In the genomic region with DNA sequence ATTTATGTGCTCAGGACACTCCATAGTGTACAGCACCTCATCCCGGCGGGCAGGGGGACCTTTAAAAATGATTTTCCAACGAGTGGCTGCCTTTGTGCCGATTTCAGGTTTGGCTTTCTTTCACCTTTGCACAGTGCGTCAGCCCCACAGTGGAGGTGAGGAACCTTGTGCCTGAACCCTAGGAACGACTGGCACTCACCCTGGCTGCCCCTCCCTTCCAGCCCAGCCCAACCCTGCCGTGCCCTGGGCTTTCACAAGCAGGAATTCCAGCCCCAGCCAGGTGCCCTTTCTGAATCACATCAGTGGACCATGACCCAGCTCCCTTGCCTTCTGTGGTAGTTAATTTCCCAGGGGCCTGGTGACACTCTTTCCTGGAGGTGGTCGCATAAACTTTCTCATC, we compare ENCODE assay signal across 9 cellular contexts. TPM values are rescaled to one million over a fixed set of nuclear protein-coding genes. Genes with fewer than 3 reads are reported as not detected.
DNase-seq lines count a peak whose midpoint lies in the region; ATAC-seq and TF ChIP-seq lines count a peak whose summit lies in the region.
"Had no signal": no experiment of that assay in that cellular context is flagged by ENCODE, and none has a peak within 500 bp of the region (broad histone marks: within the 10 kb centered on the region; RNA-seq: fewer than 3 reads in every experiment).

No MANE protein-coding gene starts in this region.

- no peaks in the 10 kb centered on the region for H3F3A ChIP-seq in SK-N-SH (replicated peaks; ENCODE audit: insufficient read depth)

- no peak overlapping the region for H3K9ac ChIP-seq in SK-N-SH

- POLR2A ChIA-PET in SK-N-SH (lab: Yijun Ruan, JAX) = no interaction called here

- H4K20me1 ChIP-seq in SK-N-SH (ENCODE audit: insufficient read depth) = no peaks in the 10 kb centered on the region

- H2AFZ ChIP-seq in SK-N-SH (ENCODE audit: low read depth) = no peak overlapping the region

- peaks cover 4% of the 10 kb centered on the region; the same call in 1 of the 2 replicates for H3K27me3 ChIP-seq in SK-N-SH (ENCODE audit: insufficient read depth)

- H3K9me2 ChIP-seq in SK-N-SH = no peaks in the 10 kb centered on the region

- H3K79me2 ChIP-seq in SK-N-SH (ENCODE audit: insufficient read depth) = peaks cover 4% of the 10 kb centered on the region; the same call in 1 of the 2 replicates

- peaks cover 0 to 19% of the 10 kb centered on the region in 2 experiments; a peak in 1 of 4 replicates for H3K4me1 ChIP-seq in SK-N-SH (ENCODE audit: control insufficient read depth in 1 of 2, insufficient read depth in 2 of 2, low read depth in 1 of 2, low read length in 1 of 2)

- peaks cover 8% of the 10 kb centered on the region for H3K36me3 Mint-ChIP-seq in activated naive CD8-positive, alpha-beta T cell treated with anti-CD3 and anti-CD28 coated beads for 36 hours
- peaks cover 11% of the 10 kb centered on the region for H3K36me3 Mint-ChIP-seq in stimulated activated effector memory CD8-positive, alpha-beta T cell treated with anti-CD3 and anti-CD28 coated beads, Interleukin-12 subunit alpha, Interleukin-12 subunit beta, amount 100 ng/mL, for 72 hours

- H3K9me3 Mint-ChIP-seq in activated naive CD8-positive, alpha-beta T cell treated with anti-CD3 and anti-CD28 coated beads for 36 hours = no peaks in the 10 kb centered on the region
- no peaks in the 10 kb centered on the region for H3K9me3 Mint-ChIP-seq in stimulated activated effector memory CD8-positive, alpha-beta T cell treated with anti-CD3 and anti-CD28 coated beads, Interleukin-12 subunit alpha, Interleukin-12 subunit beta, amount 100 ng/mL, for 72 hours

- peak overlapping the region; percentile 73 for H3K4me2 ChIP-seq in SK-N-SH

- DNase-seq in SK-N-SH = no peak
- DNase-seq in activated naive CD8-positive, alpha-beta T cell treated with anti-CD3 and anti-CD28 coated beads for 36 hours = no peak
- DNase-seq in left colon = peak; percentile 66 to 74
- DNase-seq in stimulated activated effector memory CD8-positive, alpha-beta T cell treated with anti-CD3 and anti-CD28 coated beads, Interleukin-12 subunit alpha, Interleukin-12 subunit beta, amount 100 ng/mL, for 72 hours (ENCODE audit: low spot score in 2 of 2) = no peak
- no peak for DNase-seq in GM20000 (ENCODE audit: low spot score)
- no peak for DNase-seq in DMS79 (lab: John Stamatoyannopoulos, UW)
- DNase-seq in NCI-H2196 treated with DMSO at 0.1 percent for 48 hours (lab: John Stamatoyannopoulos, UW; ENCODE audit: unreplicated experiment) = no peak
- DNase-seq: activated effector memory CD4-positive, alpha-beta T cell treated with Interleukin-2 at 50 U/mL for 16 hours had no signal

- WGBS in SK-N-SH (ENCODE audit: low lambda C conversion rate) = 49% methylated on average over 8 of the region's 8 CpGs

- H3K4me1 Mint-ChIP-seq in activated naive CD8-positive, alpha-beta T cell treated with anti-CD3 and anti-CD28 coated beads for 36 hours = peaks cover 28% of the 10 kb centered on the region
- peaks cover 42% of the 10 kb centered on the region for H3K4me1 Mint-ChIP-seq in stimulated activated effector memory CD8-positive, alpha-beta T cell treated with anti-CD3 and anti-CD28 coated beads, Interleukin-12 subunit alpha, Interleukin-12 subunit beta, amount 100 ng/mL, for 72 hours

- TF ChIP-seq EP300 in SK-N-SH (IDR thresholded peaks at IDR 0.05; ENCODE audit: borderline replicate concordance in 1 of 2, low read depth in 1 of 2, low read length in 1 of 2) = no peak

- H3K27ac ChIP-seq in SK-N-SH (ENCODE audit: low read depth in 2 of 2, low read length in 1 of 2) = no peak overlapping the region

- intact Hi-C loops in left colon (cut with DNase I, micrococcal nuclease) = no loop called here

- no peak overlapping the region for H3K4me3 ChIP-seq in SK-N-SH (ENCODE audit: low read depth in 2 of 2, low read length in 1 of 2)

- TF ChIP-seq CTCF in SK-N-SH (IDR thresholded peaks at IDR 0.05) (no peak), GM20000 (IDR thresholded peaks at IDR 0.05; ENCODE audit: extremely low read depth, missing control alignments) (no peak)

- ATAC-seq in SK-N-SH treated with all-trans-retinoic acid at 6 μM for 48 hours (no peak), left colon (peak; percentile 69)
- ATAC-seq in stimulated activated effector memory CD8-positive, alpha-beta T cell treated with anti-CD3 and anti-CD28 coated beads, Interleukin-12 subunit alpha, Interleukin-12 subunit beta, amount 100 ng/mL, for 72 hours = no peak

- no peaks in the 10 kb centered on the region for H3K27me3 Mint-ChIP-seq in activated naive CD8-positive, alpha-beta T cell treated with anti-CD3 and anti-CD28 coated beads for 36 hours

- no peaks in the 10 kb centered on the region for H3K36me3 ChIP-seq in SK-N-SH (replicated peaks in 1 of 2; ENCODE audit: control insufficient read depth in 1 of 2, insufficient read depth in 2 of 2, low read length in 1 of 2)

- H3K4me3 Mint-ChIP-seq in activated naive CD8-positive, alpha-beta T cell treated with anti-CD3 and anti-CD28 coated beads for 36 hours = peak overlapping the region; percentile 91
- peak overlapping the region; percentile 97 for H3K4me3 Mint-ChIP-seq in stimulated activated effector memory CD8-positive, alpha-beta T cell treated with anti-CD3 and anti-CD28 coated beads, Interleukin-12 subunit alpha, Interleukin-12 subunit beta, amount 100 ng/mL, for 72 hours

- no peak for TF ChIP-seq RAD21 in SK-N-SH (IDR thresholded peaks at IDR 0.05; ENCODE audit: low read length)

- CTCF ChIA-PET in SK-N-SH (lab: Yijun Ruan, JAX) = no interaction called here

- no peaks in the 10 kb centered on the region for H3K9me3 ChIP-seq in SK-N-SH

- no peak overlapping the region for H3K27ac Mint-ChIP-seq in activated naive CD8-positive, alpha-beta T cell treated with anti-CD3 and anti-CD28 coated beads for 36 hours
- H3K27ac Mint-ChIP-seq in stimulated activated effector memory CD8-positive, alpha-beta T cell treated with anti-CD3 and anti-CD28 coated beads, Interleukin-12 subunit alpha, Interleukin-12 subunit beta, amount 100 ng/mL, for 72 hours = no peak overlapping the region

TF ChIP-seq in SK-N-SH, 30 proteins besides CTCF, POLR2A, EP300 and RAD21 (continues in another document):
- TF ChIP-seq, protein P1, sequence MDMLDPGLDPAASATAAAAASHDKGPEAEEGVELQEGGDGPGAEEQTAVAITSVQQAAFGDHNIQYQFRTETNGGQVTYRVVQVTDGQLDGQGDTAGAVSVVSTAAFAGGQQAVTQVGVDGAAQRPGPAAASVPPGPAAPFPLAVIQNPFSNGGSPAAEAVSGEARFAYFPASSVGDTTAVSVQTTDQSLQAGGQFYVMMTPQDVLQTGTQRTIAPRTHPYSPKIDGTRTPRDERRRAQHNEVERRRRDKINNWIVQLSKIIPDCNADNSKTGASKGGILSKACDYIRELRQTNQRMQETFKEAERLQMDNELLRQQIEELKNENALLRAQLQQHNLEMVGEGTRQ (IDR thresholded peaks at IDR 0.05; ENCODE audit: borderline replicate concordance, low read depth, low read length) = no peak
- TF ChIP-seq MXI1 (IDR thresholded peaks at IDR 0.05; ENCODE audit: low read depth, low read length) (no peak), GABPA (IDR thresholded peaks at IDR 0.05; ENCODE audit: low read depth) (no peak), FOSL2 (IDR thresholded peaks at IDR 0.05; ENCODE audit: borderline replicate concordance, low read depth) (no peak), FOXJ3 (CRISPR knock-in tag; IDR thresholded peaks at IDR 0.05) (no peak), RXRA (IDR thresholded peaks at IDR 0.05; ENCODE audit: borderline replicate concordance, low read depth) (no peak), RCOR1 (IDR thresholded peaks at IDR 0.05; ENCODE audit: low read length) (no peak)
- TF ChIP-seq, protein P2, sequence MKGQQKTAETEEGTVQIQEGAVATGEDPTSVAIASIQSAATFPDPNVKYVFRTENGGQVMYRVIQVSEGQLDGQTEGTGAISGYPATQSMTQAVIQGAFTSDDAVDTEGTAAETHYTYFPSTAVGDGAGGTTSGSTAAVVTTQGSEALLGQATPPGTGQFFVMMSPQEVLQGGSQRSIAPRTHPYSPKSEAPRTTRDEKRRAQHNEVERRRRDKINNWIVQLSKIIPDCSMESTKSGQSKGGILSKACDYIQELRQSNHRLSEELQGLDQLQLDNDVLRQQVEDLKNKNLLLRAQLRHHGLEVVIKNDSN (IDR thresholded peaks at IDR 0.05; ENCODE audit: borderline replicate concordance, low read depth) = no peak

TF ChIP-seq in SK-N-SH treated with all-trans-retinoic acid at 6 μM for 48 hours, 23 proteins besides CTCF, POLR2A, EP300 and RAD21 (continues in another document):
- TF ChIP-seq ZC3H10 (CRISPR knock-in tag; IDR thresholded peaks at IDR 0.05) (no peak), ZNF8 (CRISPR knock-in tag; IDR thresholded peaks at IDR 0.05) (no peak), TCF4 (CRISPR knock-in tag; IDR thresholded peaks at IDR 0.05; ENCODE audit: borderline replicate concordance) (no peak), GLIS3 (CRISPR knock-in tag; IDR thresholded peaks at IDR 0.05) (no peak), PPARA (CRISPR knock-in tag; IDR thresholded peaks at IDR 0.05; ENCODE audit: borderline replicate concordance) (no peak), OSR1 (CRISPR knock-in tag; IDR thresholded peaks at IDR 0.05) (no peak)
- TF ChIP-seq, protein P3, sequence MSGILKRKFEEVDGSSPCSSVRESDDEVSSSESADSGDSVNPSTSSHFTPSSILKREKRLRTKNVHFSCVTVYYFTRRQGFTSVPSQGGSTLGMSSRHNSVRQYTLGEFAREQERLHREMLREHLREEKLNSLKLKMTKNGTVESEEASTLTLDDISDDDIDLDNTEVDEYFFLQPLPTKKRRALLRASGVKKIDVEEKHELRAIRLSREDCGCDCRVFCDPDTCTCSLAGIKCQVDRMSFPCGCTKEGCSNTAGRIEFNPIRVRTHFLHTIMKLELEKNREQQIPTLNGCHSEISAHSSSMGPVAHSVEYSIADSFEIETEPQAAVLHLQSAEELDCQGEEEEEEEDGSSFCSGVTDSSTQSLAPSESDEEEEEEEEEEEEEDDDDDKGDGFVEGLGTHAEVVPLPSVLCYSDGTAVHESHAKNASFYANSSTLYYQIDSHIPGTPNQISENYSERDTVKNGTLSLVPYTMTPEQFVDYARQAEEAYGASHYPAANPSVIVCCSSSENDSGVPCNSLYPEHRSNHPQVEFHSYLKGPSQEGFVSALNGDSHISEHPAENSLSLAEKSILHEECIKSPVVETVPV (CRISPR knock-in tag; IDR thresholded peaks at IDR 0.05) = no peak

RNA-seq across cellular contexts. Expression of a gene that starts 1.3 kb away (rescaled TPM):
- polyA plus RNA-seq in SK-N-SH (2012; rRNA removed) = 10.8 and 11.9 TPM in 2 replicates
- polyA plus RNA-seq in SK-N-SH (2012; cell fraction: cytosol; rRNA removed) = 7.6 and 10.1 TPM in 2 replicates
- polyA plus RNA-seq in SK-N-SH (2012; cell fraction: nucleus; rRNA removed) = 12.5 and 17.0 TPM in 2 replicates
- 10 to 100 TPM in 1 of 2 experiments, 1 to 10 TPM in 1; 9.1 to 11.0 TPM for total RNA-seq in activated naive CD8-positive, alpha-beta T cell treated with anti-CD3 and anti-CD28 coated beads for 36 hours
- total RNA-seq in left colon = 100 to 1,000 TPM; 110 to 117 TPM

Comparison
In these comparisons a context has a peak if more than half of its experiments do, and no peak if none do; other contexts are left out.
1. DNase-seq: peak in left colon (2 of 2); none in SK-N-SH (single experiment), activated naive CD8-positive, alpha-beta T cell treated with anti-CD3 and anti-CD28 coated beads for 36 hours (single experiment), stimulated activated effector memory CD8-positive, alpha-beta T cell treated with anti-CD3 and anti-CD28 coated beads, Interleukin-12 subunit alpha, Interleukin-12 subunit beta, amount 100 ng/mL, for 72 hours (0 of 2), GM20000 (single experiment), DMS79 (single experiment) and NCI-H2196 treated with DMSO at 0.1 percent for 48 hours (single experiment).
2. RNA of a gene that starts 1.3 kb away (total RNA-seq): 110 to 117 TPM in left colon; 9.1 to 11.0 TPM in activated naive CD8-positive, alpha-beta T cell treated with anti-CD3 and anti-CD28 coated beads for 36 hours; every median in the first group is over 4 times any median in the second.